ENCODE assay signal across 2 cellular contexts in the genomic region with DNA sequence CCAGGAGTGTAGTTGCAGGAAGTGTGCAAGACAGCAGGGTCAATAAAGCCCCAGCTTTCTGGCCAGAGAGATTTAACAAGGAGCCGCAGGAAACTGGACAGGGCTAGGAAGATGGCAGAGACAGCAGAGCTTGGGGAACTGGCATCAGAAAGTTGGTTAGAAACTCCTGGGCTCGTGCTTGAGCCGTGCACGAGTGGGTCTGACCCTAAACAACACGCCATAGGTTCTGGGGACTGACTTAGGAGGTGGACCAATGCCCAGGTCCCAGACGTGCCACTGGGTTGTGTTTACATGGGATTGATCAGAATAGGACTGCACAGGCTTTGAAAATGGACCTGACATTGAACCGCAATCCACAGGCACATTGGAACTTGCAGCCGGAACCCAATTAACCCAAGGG.
TF ChIP-seq lines count a peak whose summit lies in the region.

No MANE protein-coding gene starts in this region.

TF ChIP-seq in GM23338, 12 proteins besides CTCF, POLR2A, EP300 and RAD21 (continues in another document):
- TF ChIP-seq EZH2 (IDR thresholded peaks at IDR 0.05; ENCODE audit: low read depth, unreplicated experiment): no peak
- TF ChIP-seq ZNF114 (CRISPR knock-in tag; IDR thresholded peaks at IDR 0.05): no peak
- no peak for TF ChIP-seq NANOG (IDR thresholded peaks at IDR 0.05; ENCODE audit: borderline replicate concordance)
- no peak for TF ChIP-seq POLR2AphosphoS5 (IDR thresholded peaks at IDR 0.05; ENCODE audit: low read depth)
- no peak for TF ChIP-seq JUNB (IDR thresholded peaks at IDR 0.05; ENCODE audit: unreplicated experiment)
- no peak for TF ChIP-seq ZNF331 (CRISPR knock-in tag; IDR thresholded peaks at IDR 0.05; ENCODE audit: low read depth)
- TF ChIP-seq, protein P1, sequence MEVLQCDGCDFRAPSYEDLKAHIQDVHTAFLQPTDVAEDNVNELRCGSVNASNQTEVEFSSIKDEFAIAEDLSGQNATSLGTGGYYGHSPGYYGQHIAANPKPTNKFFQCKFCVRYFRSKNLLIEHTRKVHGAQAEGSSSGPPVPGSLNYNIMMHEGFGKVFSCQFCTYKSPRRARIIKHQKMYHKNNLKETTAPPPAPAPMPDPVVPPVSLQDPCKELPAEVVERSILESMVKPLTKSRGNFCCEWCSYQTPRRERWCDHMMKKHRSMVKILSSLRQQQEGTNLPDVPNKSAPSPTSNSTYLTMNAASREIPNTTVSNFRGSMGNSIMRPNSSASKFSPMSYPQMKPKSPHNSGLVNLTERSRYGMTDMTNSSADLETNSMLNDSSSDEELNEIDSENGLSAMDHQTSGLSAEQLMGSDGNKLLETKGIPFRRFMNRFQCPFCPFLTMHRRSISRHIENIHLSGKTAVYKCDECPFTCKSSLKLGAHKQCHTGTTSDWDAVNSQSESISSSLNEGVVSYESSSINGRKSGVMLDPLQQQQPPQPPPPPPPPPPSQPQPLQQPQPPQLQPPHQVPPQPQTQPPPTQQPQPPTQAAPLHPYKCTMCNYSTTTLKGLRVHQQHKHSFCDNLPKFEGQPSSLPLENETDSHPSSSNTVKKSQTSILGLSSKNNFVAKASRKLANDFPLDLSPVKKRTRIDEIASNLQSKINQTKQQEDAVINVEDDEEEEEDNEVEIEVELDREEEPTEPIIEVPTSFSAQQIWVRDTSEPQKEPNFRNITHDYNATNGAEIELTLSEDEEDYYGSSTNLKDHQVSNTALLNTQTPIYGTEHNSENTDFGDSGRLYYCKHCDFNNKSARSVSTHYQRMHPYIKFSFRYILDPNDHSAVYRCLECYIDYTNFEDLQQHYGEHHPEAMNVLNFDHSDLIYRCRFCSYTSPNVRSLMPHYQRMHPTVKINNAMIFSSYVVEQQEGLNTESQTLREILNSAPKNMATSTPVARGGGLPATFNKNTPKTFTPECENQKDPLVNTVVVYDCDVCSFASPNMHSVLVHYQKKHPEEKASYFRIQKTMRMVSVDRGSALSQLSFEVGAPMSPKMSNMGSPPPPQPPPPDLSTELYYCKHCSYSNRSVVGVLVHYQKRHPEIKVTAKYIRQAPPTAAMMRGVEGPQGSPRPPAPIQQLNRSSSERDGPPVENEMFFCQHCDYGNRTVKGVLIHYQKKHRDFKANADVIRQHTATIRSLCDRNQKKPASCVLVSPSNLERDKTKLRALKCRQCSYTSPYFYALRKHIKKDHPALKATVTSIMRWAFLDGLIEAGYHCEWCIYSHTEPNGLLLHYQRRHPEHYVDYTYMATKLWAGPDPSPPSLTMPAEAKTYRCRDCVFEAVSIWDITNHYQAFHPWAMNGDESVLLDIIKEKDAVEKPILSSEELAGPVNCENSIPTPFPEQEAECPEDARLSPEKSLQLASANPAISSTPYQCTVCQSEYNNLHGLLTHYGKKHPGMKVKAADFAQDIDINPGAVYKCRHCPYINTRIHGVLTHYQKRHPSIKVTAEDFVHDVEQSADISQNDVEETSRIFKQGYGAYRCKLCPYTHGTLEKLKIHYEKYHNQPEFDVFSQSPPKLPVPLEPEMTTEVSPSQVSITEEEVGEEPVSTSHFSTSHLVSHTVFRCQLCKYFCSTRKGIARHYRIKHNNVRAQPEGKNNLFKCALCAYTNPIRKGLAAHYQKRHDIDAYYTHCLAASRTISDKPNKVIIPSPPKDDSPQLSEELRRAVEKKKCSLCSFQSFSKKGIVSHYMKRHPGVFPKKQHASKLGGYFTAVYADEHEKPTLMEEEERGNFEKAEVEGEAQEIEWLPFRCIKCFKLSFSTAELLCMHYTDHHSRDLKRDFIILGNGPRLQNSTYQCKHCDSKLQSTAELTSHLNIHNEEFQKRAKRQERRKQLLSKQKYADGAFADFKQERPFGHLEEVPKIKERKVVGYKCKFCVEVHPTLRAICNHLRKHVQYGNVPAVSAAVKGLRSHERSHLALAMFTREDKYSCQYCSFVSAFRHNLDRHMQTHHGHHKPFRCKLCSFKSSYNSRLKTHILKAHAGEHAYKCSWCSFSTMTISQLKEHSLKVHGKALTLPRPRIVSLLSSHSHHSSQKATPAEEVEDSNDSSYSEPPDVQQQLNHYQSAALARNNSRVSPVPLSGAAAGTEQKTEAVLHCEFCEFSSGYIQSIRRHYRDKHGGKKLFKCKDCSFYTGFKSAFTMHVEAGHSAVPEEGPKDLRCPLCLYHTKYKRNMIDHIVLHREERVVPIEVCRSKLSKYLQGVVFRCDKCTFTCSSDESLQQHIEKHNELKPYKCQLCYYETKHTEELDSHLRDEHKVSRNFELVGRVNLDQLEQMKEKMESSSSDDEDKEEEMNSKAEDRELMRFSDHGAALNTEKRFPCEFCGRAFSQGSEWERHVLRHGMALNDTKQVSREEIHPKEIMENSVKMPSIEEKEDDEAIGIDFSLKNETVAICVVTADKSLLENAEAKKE (CRISPR knock-in tag; IDR thresholded peaks at IDR 0.05): no peak
- TF ChIP-seq, protein P2, sequence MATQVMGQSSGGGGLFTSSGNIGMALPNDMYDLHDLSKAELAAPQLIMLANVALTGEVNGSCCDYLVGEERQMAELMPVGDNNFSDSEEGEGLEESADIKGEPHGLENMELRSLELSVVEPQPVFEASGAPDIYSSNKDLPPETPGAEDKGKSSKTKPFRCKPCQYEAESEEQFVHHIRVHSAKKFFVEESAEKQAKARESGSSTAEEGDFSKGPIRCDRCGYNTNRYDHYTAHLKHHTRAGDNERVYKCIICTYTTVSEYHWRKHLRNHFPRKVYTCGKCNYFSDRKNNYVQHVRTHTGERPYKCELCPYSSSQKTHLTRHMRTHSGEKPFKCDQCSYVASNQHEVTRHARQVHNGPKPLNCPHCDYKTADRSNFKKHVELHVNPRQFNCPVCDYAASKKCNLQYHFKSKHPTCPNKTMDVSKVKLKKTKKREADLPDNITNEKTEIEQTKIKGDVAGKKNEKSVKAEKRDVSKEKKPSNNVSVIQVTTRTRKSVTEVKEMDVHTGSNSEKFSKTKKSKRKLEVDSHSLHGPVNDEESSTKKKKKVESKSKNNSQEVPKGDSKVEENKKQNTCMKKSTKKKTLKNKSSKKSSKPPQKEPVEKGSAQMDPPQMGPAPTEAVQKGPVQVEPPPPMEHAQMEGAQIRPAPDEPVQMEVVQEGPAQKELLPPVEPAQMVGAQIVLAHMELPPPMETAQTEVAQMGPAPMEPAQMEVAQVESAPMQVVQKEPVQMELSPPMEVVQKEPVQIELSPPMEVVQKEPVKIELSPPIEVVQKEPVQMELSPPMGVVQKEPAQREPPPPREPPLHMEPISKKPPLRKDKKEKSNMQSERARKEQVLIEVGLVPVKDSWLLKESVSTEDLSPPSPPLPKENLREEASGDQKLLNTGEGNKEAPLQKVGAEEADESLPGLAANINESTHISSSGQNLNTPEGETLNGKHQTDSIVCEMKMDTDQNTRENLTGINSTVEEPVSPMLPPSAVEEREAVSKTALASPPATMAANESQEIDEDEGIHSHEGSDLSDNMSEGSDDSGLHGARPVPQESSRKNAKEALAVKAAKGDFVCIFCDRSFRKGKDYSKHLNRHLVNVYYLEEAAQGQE (IDR thresholded peaks at IDR 0.05; ENCODE audit: unreplicated experiment): no peak
- no peak for TF ChIP-seq CREB1 (CRISPR knock-in tag; IDR thresholded peaks at IDR 0.05; ENCODE audit: low read depth)
- TF ChIP-seq, protein P3, sequence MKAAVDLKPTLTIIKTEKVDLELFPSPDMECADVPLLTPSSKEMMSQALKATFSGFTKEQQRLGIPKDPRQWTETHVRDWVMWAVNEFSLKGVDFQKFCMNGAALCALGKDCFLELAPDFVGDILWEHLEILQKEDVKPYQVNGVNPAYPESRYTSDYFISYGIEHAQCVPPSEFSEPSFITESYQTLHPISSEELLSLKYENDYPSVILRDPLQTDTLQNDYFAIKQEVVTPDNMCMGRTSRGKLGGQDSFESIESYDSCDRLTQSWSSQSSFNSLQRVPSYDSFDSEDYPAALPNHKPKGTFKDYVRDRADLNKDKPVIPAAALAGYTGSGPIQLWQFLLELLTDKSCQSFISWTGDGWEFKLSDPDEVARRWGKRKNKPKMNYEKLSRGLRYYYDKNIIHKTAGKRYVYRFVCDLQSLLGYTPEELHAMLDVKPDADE (IDR thresholded peaks at IDR 0.05): no peak

TF ChIP-seq in GM12891, 5 proteins besides CTCF, POLR2A, EP300 and RAD21:
- TF ChIP-seq PAX5 (IDR thresholded peaks at IDR 0.05; ENCODE audit: insufficient read depth, low read length, severe bottlenecking) (no peak), POLR2AphosphoS5 (IDR thresholded peaks at IDR 0.05; ENCODE audit: low read depth, low read length) (no peak), POU2F2 (IDR thresholded peaks at IDR 0.05; ENCODE audit: low read depth, low read length) (no peak), SPI1 (IDR thresholded peaks at IDR 0.05; ENCODE audit: low read depth, low read length) (no peak), TAF1 (IDR thresholded peaks at IDR 0.05; ENCODE audit: low read depth, low read length) (no peak)
TF ChIP-seq in GM12891: peak in this region for 0.
